ENCODE assay signal across 15 cellular contexts in the genomic region with DNA sequence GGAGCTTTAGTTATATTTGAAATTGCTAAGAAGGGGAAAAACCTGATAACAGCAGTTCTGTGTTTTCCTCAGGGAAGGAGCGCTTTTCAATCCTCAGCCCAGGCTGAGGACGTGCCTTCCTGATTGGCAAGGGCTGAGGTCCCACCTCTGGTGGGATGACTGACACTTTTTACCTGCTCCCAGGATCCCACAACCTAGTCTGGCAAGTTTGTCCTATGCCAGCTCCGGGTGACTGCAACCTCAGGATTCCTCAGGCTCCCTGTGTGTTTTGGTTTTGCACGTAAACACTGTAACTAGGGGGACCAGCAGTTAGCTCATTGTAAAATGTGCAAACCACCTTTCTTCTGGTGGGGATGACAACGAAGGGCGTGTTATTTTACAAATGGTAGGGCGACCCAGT. TPM values are rescaled to one million over a fixed set of nuclear protein-coding genes. Genes with fewer than 3 reads are reported as not detected.
DNase-seq lines count a peak whose midpoint lies in the region; ATAC-seq and TF ChIP-seq lines count a peak whose summit lies in the region.
"Had no signal": no experiment of that assay in that cellular context is flagged by ENCODE, and none has a peak within 500 bp of the region (broad histone marks: within the 10 kb centered on the region; RNA-seq: fewer than 3 reads in every experiment).

No MANE protein-coding gene starts in this region.

- peak overlapping the region; percentile 64 for H3K9ac ChIP-seq in mammary epithelial cell (ENCODE audit: insufficient read depth, low read length)

- no peak overlapping the region for H3K27ac Mint-ChIP-seq in natural killer cell
- H3K27ac Mint-ChIP-seq: CD4-positive, CD25-positive, alpha-beta regulatory T cell had no signal

- H3K4me3 ChIP-seq in mammary epithelial cell (replicated peaks in 1 of 3; ENCODE audit: insufficient read depth in 1 of 3, low read depth in 2 of 3, low read length in 3 of 3), result no peak overlapping the region
- H3K4me3 ChIP-seq in lower lobe of right lung, result no peak overlapping the region
- H3K4me3 ChIP-seq in vagina, result no peak overlapping the region

- H3K36me3 Mint-ChIP-seq in natural killer cell, result no peaks in the 10 kb centered on the region
- H3K36me3 Mint-ChIP-seq: CD4-positive, CD25-positive, alpha-beta regulatory T cell had no signal

- CTCF ChIA-PET in mammary epithelial cell (lab: Charles Lee; ENCODE audit: low non-redundant PET), result interaction anchor here (0.6 kb wide), 1 partner anchor 80 kb away, joined by 3 read pairs; no protein-coding TSS in a partner anchor

- no peaks in the 10 kb centered on the region for H4K20me1 ChIP-seq in mammary epithelial cell (ENCODE audit: insufficient read depth, low read length)

- dilution Hi-C loops in mammary epithelial cell (cut with HindIII; ENCODE audit: low sequenced_read_pairs), result no loop called here

- no peak for TF ChIP-seq POLR2A in vagina (IDR thresholded peaks at IDR 0.05)

- BruUV-seq in mammary epithelial cell (replicated peaks; lab: Mats Ljungman, UMichigan), result no TSS peak

- H3K4me1 ChIP-seq in mammary epithelial cell (ENCODE audit: insufficient read depth, low read length) (peaks cover 16% of the 10 kb centered on the region), lower lobe of right lung (no peaks in the 10 kb centered on the region), vagina (no peaks in the 10 kb centered on the region)

- H3K36me3 ChIP-seq in mammary epithelial cell (ENCODE audit: insufficient read depth, low read length) (no peaks in the 10 kb centered on the region), lower lobe of right lung (no peaks in the 10 kb centered on the region), vagina (no peaks in the 10 kb centered on the region)

- ATAC-seq in lower lobe of right lung (peak; percentile 89 to 90), natural killer cell (no peak)

- H3K4me2 ChIP-seq in mammary epithelial cell (ENCODE audit: insufficient read depth, low read depth, low read length), result peak overlapping the region; percentile 69

- H3K9me3 ChIP-seq in mammary epithelial cell (replicated peaks; ENCODE audit: insufficient read depth, low read length) (no peaks in the 10 kb centered on the region), lower lobe of right lung (no peaks in the 10 kb centered on the region), vagina (no peaks in the 10 kb centered on the region)

- no peak overlapping the region for H3K4me3 Mint-ChIP-seq in natural killer cell
- H3K4me3 Mint-ChIP-seq: CD4-positive, CD25-positive, alpha-beta regulatory T cell; central memory CD8-positive, alpha-beta T cell had no signal

- in situ Hi-C loops in mammary epithelial cell (cut with MboI; ENCODE audit: low sequenced_read_pairs in 2 of 2), result no loop called here

- H3K27ac ChIP-seq in C4-2B (peak overlapping the region; percentile 43), mammary epithelial cell (ENCODE audit: insufficient read depth, low read depth, low read length) (peak overlapping the region; percentile 64), lower lobe of right lung (no peak overlapping the region), vagina (no peak overlapping the region)

- TF ChIP-seq CTCF in C4-2B (conservative IDR thresholded peaks at IDR 0.05), result no peak
- no peak for TF ChIP-seq CTCF in mammary epithelial cell (conservative IDR thresholded peaks at IDR 0.05 in 1 of 2, IDR thresholded peaks at IDR 0.05 in 1 of 2; ENCODE audit: extremely low read depth in 1 of 2, insufficient read depth in 1 of 2, low read depth in 1 of 2, low read length in 2 of 2)
- TF ChIP-seq CTCF in lower lobe of right lung (IDR thresholded peaks at IDR 0.05), result no peak
- no peak for TF ChIP-seq CTCF in vagina (IDR thresholded peaks at IDR 0.05)
- no peak for TF ChIP-seq CTCF in natural killer cell (IDR thresholded peaks at IDR 0.05)

- no peaks in the 10 kb centered on the region for H3K27me3 ChIP-seq in mammary epithelial cell (ENCODE audit: insufficient read depth, low read length)
- no peaks in the 10 kb centered on the region for H3K27me3 ChIP-seq in lower lobe of right lung (ENCODE audit: low read depth)
- no peaks in the 10 kb centered on the region for H3K27me3 ChIP-seq in vagina

- H3K27me3 Mint-ChIP-seq in natural killer cell (ENCODE audit: low read depth in 2 of 2), result peaks cover 17 to 29% of the 10 kb centered on the region in 2 donors

- intact Hi-C loops in mammary epithelial cell (cut with micrococcal nuclease) (no loop called here), lower lobe of right lung (cut with DNase I) (no loop called here), vagina (cut with DNase I) (no loop called here), natural killer cell (cut with micrococcal nuclease) (no loop called here)

- no peaks in the 10 kb centered on the region for H3K4me1 Mint-ChIP-seq in natural killer cell
- H3K4me1 Mint-ChIP-seq: central memory CD8-positive, alpha-beta T cell had no signal

- WGBS in mammary epithelial cell (ENCODE audit: low coverage, missing lambda C conversion rate), result 4% methylated on average over 7 of the region's 7 CpGs

- DNase-seq in HT-29 (ENCODE audit: low spot score) (peak; percentile 62), mammary epithelial cell (peak; percentile 82), lower lobe of right lung (no peak), NCI-H146 treated with DMSO at 0.1 percent for 48 hours (lab: John Stamatoyannopoulos, UW; ENCODE audit: unreplicated experiment) (no peak), vagina (ENCODE audit: extremely low spot score in 2 of 2) (no peak), natural killer cell (no peak), cerebellar cortex (ENCODE audit: low spot score) (no peak)
- DNase-seq: activated CD4-positive, alpha-beta T cell treated with anti-CD3 and anti-CD28 coated beads, Interleukin-2, amount 50 U/mL, for 1 hour; activated effector memory CD4-positive, alpha-beta T cell treated with Interleukin-2 at 50 U/mL for 16 hours; CD4-positive, CD25-positive, alpha-beta regulatory T cell; Kasumi-1; stimulated activated CD4-positive, alpha-beta T cell treated with anti-CD3 and anti-CD28 coated beads, Interleukin-15, amount 100 ng/mL, for 24 hours had no signal

- H2AFZ ChIP-seq in mammary epithelial cell (ENCODE audit: low read depth, low read length), result peak overlapping the region; percentile 71

- H3K79me2 ChIP-seq in mammary epithelial cell (ENCODE audit: insufficient read depth, low read length), result no peaks in the 10 kb centered on the region

- H3K9me3 Mint-ChIP-seq in natural killer cell, result no peaks in the 10 kb centered on the region
- H3K9me3 Mint-ChIP-seq: central memory CD8-positive, alpha-beta T cell had no signal

RNA-seq across cellular contexts. Expression of gene MARCHF10, which starts 7.5 kb away (rescaled TPM):
- not detected in 2 replicates for total RNA-seq in HT-29 (2014; rRNA removed; shearing (Covaris generic))
- under 1 TPM in 1 of 2 donors, not detected in 1; under 0.01 TPM for total RNA-seq in mammary epithelial cell
- polyA plus RNA-seq in mammary epithelial cell, result 0.02 TPM
- not detected for polyA minus RNA-seq in mammary epithelial cell
- 5.1 TPM for total RNA-seq in lower lobe of right lung
- 0.25 TPM for total RNA-seq in vagina
- 1 to 10 TPM in 1 of 3 donors, under 1 TPM in 2; 0.35 to 1.2 (median 0.40) TPM for total RNA-seq in natural killer cell
- total RNA-seq: CD4-positive, CD25-positive, alpha-beta regulatory T cell; NCI-H460 had no signal

Comparison
In these comparisons a context has a peak if more than half of its experiments do, and no peak if none do; other contexts are left out.
1. H3K27ac ChIP-seq: peak in C4-2B (single experiment) and mammary epithelial cell (single experiment); none in lower lobe of right lung (single experiment) and vagina (single experiment).
2. DNase-seq: peak in HT-29 (single experiment) and mammary epithelial cell (single experiment); none in lower lobe of right lung (single experiment), NCI-H146 treated with DMSO at 0.1 percent for 48 hours (single experiment), vagina (0 of 2), natural killer cell (single experiment) and cerebellar cortex (single experiment).
3. ATAC-seq: peak in lower lobe of right lung (2 of 2); none in natural killer cell (0 of 3).